ENCODE assay signal across 8 cellular contexts in genomic region chr5:134410822-134411221, GRCh38. TPM values are rescaled to one million over a fixed set of nuclear protein-coding genes. Genes with fewer than 3 reads are reported as not detected.
DNase-seq lines count a peak whose midpoint lies in the region; ATAC-seq and TF ChIP-seq lines count a peak whose summit lies in the region.

No MANE protein-coding gene starts in this region.

- peaks cover 13% of the 10 kb centered on the region for H3K79me2 ChIP-seq in fibroblast of lung (ENCODE audit: control insufficient read depth, insufficient read depth, low read length)

- H3K4me2 ChIP-seq in fibroblast of lung (ENCODE audit: extremely low read depth, insufficient read depth, low read length), result peak overlapping the region; percentile 90

- TF ChIP-seq CTCF in Peyer's patch (IDR thresholded peaks at IDR 0.05) (no peak), fibroblast of lung (conservative IDR thresholded peaks at IDR 0.05 in 1 of 2, IDR thresholded peaks at IDR 0.05 in 1 of 2; ENCODE audit: low read depth in 1 of 2, low read length in 2 of 2) (no peak), psoas muscle (IDR thresholded peaks at IDR 0.05) (no peak), omental fat pad (IDR thresholded peaks at IDR 0.05) (no peak)

- H3K36me3 ChIP-seq in Peyer's patch (peaks cover 0 to 12% (median 0%) of the 10 kb centered on the region in 3 donors), fibroblast of lung (ENCODE audit: control insufficient read depth, insufficient read depth, low read length) (no peaks in the 10 kb centered on the region), psoas muscle (ENCODE audit: insufficient read depth in 1 of 2, low read depth in 1 of 2) (peaks cover 0 to 21% of the 10 kb centered on the region in 2 donors)

- intact Hi-C loops in psoas muscle (cut with DNase I), result loop anchor here (5.0 to 10.0 kb wide), 3 partner anchors 116 to 166 kb away; partner anchors contain the start of gene JADE2 (in 2 of the 2)

- DNase-seq in Peyer's patch (no peak), fibroblast of lung (ENCODE audit: low read depth in 2 of 2) (no peak), psoas muscle (no peak), omental fat pad (ENCODE audit: low spot score) (no peak), NCI-H1436 (lab: John Stamatoyannopoulos, UW) (no peak), RPMI8226 (no peak)

- H3K4me1 ChIP-seq in Peyer's patch (peaks cover 0 to 24% (median 5%) of the 10 kb centered on the region in 4 donors), fibroblast of lung (ENCODE audit: control insufficient read depth, extremely low read depth, insufficient read depth, low read length) (peaks cover 8% of the 10 kb centered on the region), psoas muscle (peaks cover 24% of the 10 kb centered on the region)

- no peaks in the 10 kb centered on the region for H3K9me3 ChIP-seq in Peyer's patch
- no peaks in the 10 kb centered on the region for H3K9me3 ChIP-seq in fibroblast of lung (ENCODE audit: control insufficient read depth, insufficient read depth, low read depth, low read length)
- H3K9me3 ChIP-seq in psoas muscle, result no peaks in the 10 kb centered on the region

- WGBS in psoas muscle, 3 donors, result 62 to 74% (median 70%) methylated on average over 4 of the region's 4 CpGs

- H3K9ac ChIP-seq in fibroblast of lung (ENCODE audit: insufficient read depth, low read length), result no peak overlapping the region

- no peak for TF ChIP-seq POLR2A in Peyer's patch (IDR thresholded peaks at IDR 0.05)

- H4K20me1 ChIP-seq in fibroblast of lung (ENCODE audit: control insufficient read depth, extremely low read depth, insufficient read depth, low read length), result no peaks in the 10 kb centered on the region

- no peak overlapping the region for H3K27ac ChIP-seq in Peyer's patch
- peak overlapping the region; percentile 62 for H3K27ac ChIP-seq in fibroblast of lung (ENCODE audit: insufficient read depth, low read length)
- peak overlapping the region; percentile 15 for H3K27ac ChIP-seq in psoas muscle

- no peak for ATAC-seq in psoas muscle
- ATAC-seq in omental fat pad (ENCODE audit: low FRiP score), result no peak
- no peak for ATAC-seq in GM18873 (IDR thresholded peaks at IDR 0.05; ENCODE audit: low FRiP score, unreplicated experiment)

- H3K4me3 ChIP-seq in GM08714 (ENCODE audit: low read length), result peak overlapping the region; percentile 77
- peak overlapping the region; percentile 59 to 84 (median 65) for H3K4me3 ChIP-seq in Peyer's patch
- peak overlapping the region; percentile 82 to 96 (median 84) for H3K4me3 ChIP-seq in fibroblast of lung (replicated peaks in 1 of 4; ENCODE audit: control extremely low read depth in 1 of 4, insufficient read depth in 1 of 4, low read depth in 3 of 4, low read length in 4 of 4)
- peak overlapping the region; percentile 88 for H3K4me3 ChIP-seq in psoas muscle

- no peaks in the 10 kb centered on the region for H3K27me3 ChIP-seq in Peyer's patch
- H3K27me3 ChIP-seq in fibroblast of lung (ENCODE audit: control insufficient read depth, insufficient read depth, low read length), result no peaks in the 10 kb centered on the region
- no peaks in the 10 kb centered on the region for H3K27me3 ChIP-seq in psoas muscle (ENCODE audit: insufficient read depth in 3 of 3, low read length in 2 of 3)

- H2AFZ ChIP-seq in fibroblast of lung (ENCODE audit: low read length), result no peak overlapping the region

RNA-seq across cellular contexts. Expression of gene CDKN2AIPNL, which starts 0.9 kb away (rescaled TPM):
- total RNA-seq in Peyer's patch (10 to 100 TPM; 13.1 to 25.9 (median 21.9) TPM), fibroblast of lung (24.4 and 49.2 TPM in 2 replicates), psoas muscle (10 to 100 TPM; 31.4 to 45.4 (median 39.8) TPM), omental fat pad (10 to 100 TPM; 10.2 to 20.4 (median 17.7) TPM)
- polyA plus RNA-seq in fibroblast of lung (13.6 and 23.2 TPM in 2 replicates), psoas muscle (10 to 100 TPM; 35.7 to 60.9 (median 42.0) TPM)
- polyA plus RNA-seq in fibroblast of lung (2012), result 16.0 and 29.0 TPM in 2 replicates
- polyA minus RNA-seq in fibroblast of lung (ENCODE audit: low replicate concordance), result 2.1 and 3.0 TPM in 2 replicates

RNA-seq across cellular contexts. Expression of gene UBE2B, which starts 39.5 kb away (rescaled TPM):
- total RNA-seq in Peyer's patch (10 to 100 TPM; 38.8 to 62.9 (median 55.4) TPM), fibroblast of lung (24.4 and 31.9 TPM in 2 replicates), psoas muscle (100 to 1,000 TPM; 178 to 296 (median 222) TPM), omental fat pad (10 to 100 TPM; 42.2 to 95.8 (median 46.0) TPM)
- polyA plus RNA-seq in fibroblast of lung (75.8 and 93.2 TPM in 2 replicates), psoas muscle (100 to 1,000 TPM; 146 to 233 (median 187) TPM)
- 77.7 and 93.8 TPM in 2 replicates for polyA plus RNA-seq in fibroblast of lung (2012)
- 0.26 and 1.9 TPM in 2 replicates for polyA minus RNA-seq in fibroblast of lung (ENCODE audit: low replicate concordance)

RNA-seq across cellular contexts. Expression of gene CDKL3, which starts 43.9 kb away (rescaled TPM):
- total RNA-seq in Peyer's patch, result not detected
- total RNA-seq in fibroblast of lung, result 3.3 and 4.6 TPM in 2 replicates
- polyA plus RNA-seq in fibroblast of lung, result 1.7 and 2.3 TPM in 2 replicates
- polyA plus RNA-seq in fibroblast of lung (2012), result 2.7 and 3.2 TPM in 2 replicates
- not detected in 2 replicates for polyA minus RNA-seq in fibroblast of lung (ENCODE audit: low replicate concordance)
- total RNA-seq in psoas muscle, result 1 to 10 TPM; 2.5 to 7.8 (median 5.2) TPM
- polyA plus RNA-seq in psoas muscle, result 1 to 10 TPM; 3.9 to 5.7 (median 5.0) TPM
- 1 to 10 TPM in 1 of 4 donors, under 1 TPM in 1, not detected in 2; 0.63 to 1.0 TPM for total RNA-seq in omental fat pad

Comparison
In these comparisons a context has a peak if more than half of its experiments do, and no peak if none do; other contexts are left out.
1. H3K27ac ChIP-seq: peak in fibroblast of lung (single experiment) and psoas muscle (single experiment); none in Peyer's patch (0 of 4).
2. Peak in every context shown above with its lines, with median percentiles within 50 percentile points of each other: H3K4me3 ChIP-seq.